Comparison of ENCODE assay signal across 13 cellular contexts in the genomic region with DNA sequence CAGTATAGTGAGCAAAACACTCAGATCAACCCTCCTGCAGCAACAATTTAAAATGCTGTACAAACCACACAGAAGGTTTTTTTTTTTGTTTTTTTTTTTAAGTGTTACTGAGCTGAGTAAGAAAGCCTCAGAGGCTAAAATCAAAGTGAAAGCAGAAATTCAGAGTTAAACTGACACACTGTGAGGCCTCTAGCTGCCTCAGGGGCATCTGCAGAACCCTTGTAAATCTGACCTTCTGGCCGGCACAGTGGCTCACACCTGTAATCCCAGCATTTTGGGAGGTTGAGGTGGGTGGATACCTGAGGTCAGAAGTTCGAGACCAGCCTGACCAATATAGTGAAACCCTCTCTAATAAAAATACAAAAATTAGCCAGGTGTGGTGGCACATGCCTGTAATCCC. TPM values are rescaled to one million over a fixed set of nuclear protein-coding genes. Genes with fewer than 3 reads are reported as not detected.
DNase-seq lines count a peak whose midpoint lies in the region; ATAC-seq and TF ChIP-seq lines count a peak whose summit lies in the region.
"Had no signal": no experiment of that assay in that cellular context is flagged by ENCODE, and none has a peak within 500 bp of the region (broad histone marks: within the 10 kb centered on the region; RNA-seq: fewer than 3 reads in every experiment).

No MANE protein-coding gene starts in this region.

- no peak overlapping the region for H2BK20ac ChIP-seq in H9 (ENCODE audit: low read depth, low read length, poor library complexity, severe bottlenecking)

- TF ChIP-seq CTCF in MM.1S (IDR thresholded peaks at IDR 0.05; ENCODE audit: low read length) (no peak), natural killer cell (IDR thresholded peaks at IDR 0.05) (no peak), H9 (conservative IDR thresholded peaks at IDR 0.05) (no peak), GM13976 (IDR thresholded peaks at IDR 0.05; ENCODE audit: borderline replicate concordance, control extremely low read depth, extremely low read depth, insufficient read depth, missing control alignments) (no peak)

- H3T11ph ChIP-seq in H9 (ENCODE audit: low read length): no peak overlapping the region

- H2AK5ac ChIP-seq in H9 (ENCODE audit: insufficient read length, low read length): no peak overlapping the region

- in situ Hi-C loops in GM13976 (cut with MboI; ENCODE audit: low sequenced_read_pairs, unreplicated experiment): no loop called here

- H4K20me1 ChIP-seq in MM.1S (ENCODE audit: insufficient read depth, low read length): no peaks in the 10 kb centered on the region
- H4K20me1 ChIP-seq in H9 (ENCODE audit: control insufficient read depth, insufficient read depth, insufficient read length): no peaks in the 10 kb centered on the region

- H3K79me1 ChIP-seq in H9 (ENCODE audit: insufficient read depth, low read depth, low read length, poor library complexity, severe bottlenecking): no peaks in the 10 kb centered on the region

- H3K4me1 Mint-ChIP-seq in activated T-cell treated with anti-CD3 and anti-CD28 coated beads, Interleukin-2, amount 50 U/mL, for 24 hours (ENCODE audit: low read depth): peaks cover 9% of the 10 kb centered on the region
- H3K4me1 Mint-ChIP-seq in natural killer cell (peaks cover 0 to 5% of the 10 kb centered on the region in 2 donors), H9 (no peaks in the 10 kb centered on the region)

- H2BK120ac ChIP-seq in H9 (ENCODE audit: low read depth, low read length, poor library complexity, severe bottlenecking): no peak overlapping the region

- no peaks in the 10 kb centered on the region for H3F3A ChIP-seq in MM.1S (ENCODE audit: insufficient read depth, low read length)

- no peak overlapping the region for H4K8ac ChIP-seq in H9 (replicated peaks; ENCODE audit: insufficient read length, low read depth, low read length)

- H3K36me3 ChIP-seq in MM.1S (replicated peaks; ENCODE audit: insufficient read depth, low read length): no peaks in the 10 kb centered on the region

- H3K4me1 ChIP-seq in MM.1S (ENCODE audit: low read length) (no peaks in the 10 kb centered on the region), H9 (ENCODE audit: insufficient read depth, low read length) (no peaks in the 10 kb centered on the region)

- H3K79me2 ChIP-seq in MM.1S (ENCODE audit: low read length) (no peaks in the 10 kb centered on the region), H9 (ENCODE audit: insufficient read depth, low read length) (no peaks in the 10 kb centered on the region)

- H3K4me2 ChIP-seq in MM.1S (ENCODE audit: low read depth, low read length) (no peak overlapping the region), H9 (ENCODE audit: insufficient read depth, insufficient read length, low read length) (no peak overlapping the region)
- H3K4me2 ChIP-seq: PC-9 had no signal

- H3K9me3 Mint-ChIP-seq in activated T-cell treated with anti-CD3 and anti-CD28 coated beads, Interleukin-2, amount 50 U/mL, for 24 hours: no peaks in the 10 kb centered on the region
- H3K9me3 Mint-ChIP-seq in natural killer cell: no peaks in the 10 kb centered on the region
- no peaks in the 10 kb centered on the region; a peak in 1 of 5 replicates for H3K9me3 Mint-ChIP-seq in H9

- H2BK12ac ChIP-seq in H9 (ENCODE audit: insufficient read length, low read depth, low read length): no peak overlapping the region

- H3K18ac ChIP-seq in H9 (ENCODE audit: insufficient read length, low read depth, low read length): no peak overlapping the region

- H3K27ac ChIP-seq in MM.1S (ENCODE audit: low read length) (no peak overlapping the region), H9 (ENCODE audit: insufficient read length, low read depth, low read length) (no peak overlapping the region)
- H3K27ac ChIP-seq: PC-9, VCaP had no signal

- H2BK5ac ChIP-seq in H9 (ENCODE audit: insufficient read length, low read length): no peak overlapping the region

- peaks cover 4% of the 10 kb centered on the region for H3K23me2 ChIP-seq in H9 (ENCODE audit: insufficient read length, low read depth, low read length, poor library complexity, severe bottlenecking)

- H4K5ac ChIP-seq in H9 (ENCODE audit: insufficient read length, low read depth, low read length): no peak overlapping the region

- peak; percentile 66 for ATAC-seq in GM21717 (IDR thresholded peaks at IDR 0.05; ENCODE audit: unreplicated experiment)
- ATAC-seq in natural killer cell: peak; percentile 69 to 84 (median 78)
- no peak for ATAC-seq in left ventricle myocardium superior

- no peaks in the 10 kb centered on the region for H3K9me3 ChIP-seq in MM.1S (replicated peaks; ENCODE audit: insufficient read depth, low read length)
- no peaks in the 10 kb centered on the region for H3K9me3 ChIP-seq in H9 (ENCODE audit: control insufficient read depth, low read depth, low read length)

- H3K14ac ChIP-seq in H9 (ENCODE audit: insufficient read depth, low read length): no peak overlapping the region

- no peak overlapping the region for H3K56ac ChIP-seq in H9 (ENCODE audit: insufficient read length, low read depth, low read length)

- WGBS in H9 (ENCODE audit: extremely low coverage, insufficient read length, low lambda C conversion rate): no CpG with 5 or more reads among the region's 2 CpGs

- H3K4ac ChIP-seq in H9 (ENCODE audit: low read depth, low read length): no peak overlapping the region

- H3K27me3 Mint-ChIP-seq in activated T-cell treated with anti-CD3 and anti-CD28 coated beads, Interleukin-2, amount 50 U/mL, for 24 hours: no peaks in the 10 kb centered on the region
- H3K27me3 Mint-ChIP-seq in natural killer cell (ENCODE audit: low read depth in 2 of 2) (no peaks in the 10 kb centered on the region), H9 (ENCODE audit: low read depth) (no peaks in the 10 kb centered on the region)

- no peak for DNase-seq in activated T-cell treated with anti-CD3 and anti-CD28 coated beads, Interleukin-2, amount 50 U/mL, for 24 hours
- DNase-seq in activated T-cell treated with anti-CD3 and anti-CD28 coated beads for 4 hours (no peak), MM.1S (peak; percentile 66), natural killer cell (no peak), left ventricle myocardium superior (no peak), H9 (no peak), GM13976 (ENCODE audit: low spot score) (no peak)
- DNase-seq: anterior cingulate cortex; NCI-H187; PC-9; stimulated activated naive CD4-positive, alpha-beta T cell treated with Interleukin-2 at 50 U/mL for 16 hours had no signal

- no peak overlapping the region for H4K91ac ChIP-seq in H9 (ENCODE audit: insufficient read length, low read depth, low read length)

- no peak overlapping the region for H2BK15ac ChIP-seq in H9 (ENCODE audit: low read depth, low read length)

- H2AFZ ChIP-seq in MM.1S (ENCODE audit: low read length) (no peak overlapping the region), H9 (ENCODE audit: low read length) (no peak overlapping the region)
- H2AFZ ChIP-seq: PC-9 had no signal

- H3K23ac ChIP-seq in H9 (ENCODE audit: insufficient read length, low read depth, low read length): no peak overlapping the region

- H3K36me3 Mint-ChIP-seq in activated T-cell treated with anti-CD3 and anti-CD28 coated beads, Interleukin-2, amount 50 U/mL, for 24 hours (ENCODE audit: low read depth): no peaks in the 10 kb centered on the region
- H3K36me3 Mint-ChIP-seq in natural killer cell: no peaks in the 10 kb centered on the region
- no peaks in the 10 kb centered on the region; a peak in 1 of 7 replicates for H3K36me3 Mint-ChIP-seq in H9 (ENCODE audit: insufficient read depth in 1 of 3, low read depth in 3 of 3)

- H3K9me2 ChIP-seq in MM.1S (replicated peaks; ENCODE audit: insufficient read depth, low read length): no peaks in the 10 kb centered on the region

- H3K4me3 ChIP-seq in MM.1S (ENCODE audit: low read length): no peak overlapping the region
- H3K4me3 ChIP-seq: PC-9 had no signal

- H3K27ac Mint-ChIP-seq in activated T-cell treated with anti-CD3 and anti-CD28 coated beads, Interleukin-2, amount 50 U/mL, for 24 hours: peak overlapping the region; percentile 51
- H3K27ac Mint-ChIP-seq in natural killer cell (no peak overlapping the region), H9 (no peak overlapping the region)

- H3K9ac ChIP-seq in MM.1S (ENCODE audit: low read length) (no peak overlapping the region), H9 (ENCODE audit: extremely low read depth, insufficient read length, low read length) (no peak overlapping the region)

- intact Hi-C loops in natural killer cell (cut with micrococcal nuclease) (loop anchor here (1.0 kb wide), 1 partner anchor 12 kb away; no protein-coding TSS in a partner anchor), left ventricle myocardium superior (cut with micrococcal nuclease) (no loop called here)

- H3K27me3 ChIP-seq in MM.1S (replicated peaks; ENCODE audit: insufficient read depth, low read length) (no peaks in the 10 kb centered on the region), H9 (ENCODE audit: insufficient read depth, low read length) (no peaks in the 10 kb centered on the region)

- no peak overlapping the region for H3K4me3 Mint-ChIP-seq in activated T-cell treated with anti-CD3 and anti-CD28 coated beads, Interleukin-2, amount 50 U/mL, for 24 hours
- H3K4me3 Mint-ChIP-seq in natural killer cell: no peak overlapping the region
- H3K4me3 Mint-ChIP-seq in H9: no peak overlapping the region

RNA-seq across cellular contexts. Expression of a gene that starts 7.4 kb away (rescaled TPM):
- total RNA-seq in natural killer cell: 10 to 100 TPM; 12.6 to 20.2 (median 19.5) TPM
- total RNA-seq in left ventricle myocardium superior: 40.4 TPM
- 60.2 and 63.1 TPM in 2 replicates for total RNA-seq in H9 (2021)
